In the genomic region with DNA sequence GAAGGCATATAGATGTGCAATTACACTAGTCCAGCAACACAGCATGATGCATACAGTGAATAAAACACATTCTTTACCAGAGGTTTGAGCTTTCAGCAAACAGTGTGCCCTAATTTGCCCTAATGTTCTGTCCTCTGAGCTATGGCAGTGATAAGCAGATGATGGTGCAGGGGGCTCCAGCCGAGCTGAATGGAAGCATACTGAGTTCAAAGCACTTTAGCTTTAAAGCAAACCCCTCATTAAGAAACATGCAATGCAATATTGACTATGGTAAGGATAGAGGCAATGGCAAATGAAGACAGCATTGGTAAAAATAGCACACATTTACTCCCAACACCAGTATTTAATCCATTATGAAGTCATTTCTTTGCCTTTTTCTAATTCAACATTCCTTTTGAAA, we compare ENCODE assay signal across 18 cellular contexts.
"Had no signal": no experiment of that assay in that cellular context is flagged by ENCODE, and none has a peak within 500 bp of the region (broad histone marks: within the 10 kb centered on the region; RNA-seq: fewer than 3 reads in every experiment).

No MANE protein-coding gene starts in this region.

- H3K9me3 ChIP-seq: MG63, SJSA1 had no signal

- H3K27ac ChIP-seq: SJSA1, SK-N-MC had no signal

- ATAC-seq: HepG2 had no signal

- H3K4me1 ChIP-seq: SJSA1 had no signal

- H3K4me3 ChIP-seq: MG63, SJSA1, SK-N-MC had no signal

- DNase-seq: IMR-90, Karpas-422, KG1, MG63, NCI-H1436 treated with DMSO at 0.1 percent for 48 hours, NCI-H1694, NCI-H187 treated with DMSO at 0.1 percent for 48 hours, NCI-H2107, NCI-H2227 treated with DMSO at 0.1 percent for 48 hours, NCI-H524, NCI-H526 treated with DMSO at 0.1 percent for 48 hours, NCI-H774, Right ventricle myocardium superior, RPMI8226, SIG-M5 had no signal

- H3K36me3 ChIP-seq: MG63, SJSA1 had no signal

- H3K27me3 ChIP-seq: MG63, SJSA1 had no signal
